ENCODE assay signal across 16 cellular contexts in the genomic region with DNA sequence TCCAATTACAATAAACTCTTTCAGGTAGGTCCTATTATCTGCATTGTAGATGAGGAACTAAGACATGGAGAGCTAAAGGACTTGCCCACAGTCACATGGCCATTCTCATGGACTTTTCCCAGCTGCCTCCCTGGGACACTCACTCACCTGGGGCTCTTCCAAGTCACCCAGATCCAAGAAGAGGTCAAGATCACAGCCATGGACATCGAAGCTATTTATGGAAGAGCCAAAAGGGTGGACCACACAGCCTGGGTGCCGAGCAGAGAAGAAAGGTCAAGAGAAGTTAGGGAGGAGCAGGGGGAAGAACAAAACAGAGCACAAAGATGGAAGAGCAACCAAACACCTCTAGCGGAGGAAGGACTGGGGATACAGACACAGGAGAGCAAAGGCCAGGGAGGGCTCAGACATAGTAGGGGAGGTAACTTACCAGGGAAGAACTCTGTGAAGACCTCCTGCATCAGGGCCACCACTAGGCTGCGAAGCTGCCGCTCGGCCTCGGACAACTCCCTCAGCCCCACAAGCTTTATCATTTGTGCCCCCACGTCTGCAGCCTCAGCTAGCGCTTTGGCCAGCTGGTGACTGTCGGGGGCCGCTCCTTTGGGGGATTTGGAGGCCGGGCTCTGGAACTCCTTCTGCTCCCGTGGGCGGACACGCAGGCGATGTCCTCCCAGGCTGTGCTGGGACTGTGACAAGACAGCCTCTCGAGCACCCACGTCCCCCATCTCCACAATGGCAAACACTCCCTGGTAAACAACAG.
"Had no signal": no experiment of that assay in that cellular context is flagged by ENCODE, and none has a peak within 500 bp of the region (broad histone marks: within the 10 kb centered on the region; RNA-seq: fewer than 3 reads in every experiment).

No MANE protein-coding gene starts in this region.

- DNase-seq: activated CD4-positive, alpha-beta memory T cell treated with anti-CD3 and anti-CD28 coated beads for 36 hours; activated naive CD4-positive, alpha-beta T cell; activated T-cell treated with anti-CD3 and anti-CD28 coated beads for 4 hours; amniotic stem cell; dorsolateral prefrontal cortex; kidney glomerular epithelial cell; stimulated activated CD4-positive, alpha-beta T cell treated with anti-CD3 and anti-CD28 coated beads, Interleukin-4, amount 100 ng/mL, for 24 hours; SW 1271 had no signal

- H3K4me1 Mint-ChIP-seq: activated T-helper 17 cell treated with anti-CD3 and anti-CD28 coated beads, Interleukin-2, amount 50 U/mL, for 72 hours; neural crest cell; stimulated activated memory B cell treated with anti-CD40 and anti-IgM and Interleukin-4, amounts not matched to agents 10 μg/mL and 1 μg/mL and 100 μg/mL, for 72 hours had no signal

- H3K9me3 Mint-ChIP-seq: activated CD4-positive, alpha-beta memory T cell treated with anti-CD3 and anti-CD28 coated beads for 36 hours; activated T-helper 17 cell treated with anti-CD3 and anti-CD28 coated beads, Interleukin-2, amount 50 U/mL, for 72 hours; memory B cell; neural crest cell; stimulated activated memory B cell treated with anti-CD40 and anti-IgM and Interleukin-4, amounts not matched to agents 10 μg/mL and 1 μg/mL and 100 μg/mL, for 72 hours had no signal

- H3K9me3 ChIP-seq: heart left ventricle had no signal

- H3K27ac ChIP-seq: cardiac muscle cell, heart left ventricle had no signal

- H3K4me3 ChIP-seq: cardiac muscle cell, dorsolateral prefrontal cortex, heart left ventricle, smooth muscle cell had no signal

- H3K4me3 Mint-ChIP-seq: activated CD4-positive, alpha-beta memory T cell treated with anti-CD3 and anti-CD28 coated beads for 36 hours; activated T-helper 17 cell treated with anti-CD3 and anti-CD28 coated beads, Interleukin-2, amount 50 U/mL, for 72 hours; memory B cell; neural crest cell; stimulated activated memory B cell treated with anti-CD40 and anti-IgM and Interleukin-4, amounts not matched to agents 10 μg/mL and 1 μg/mL and 100 μg/mL, for 72 hours had no signal

- H3K27me3 Mint-ChIP-seq: activated CD4-positive, alpha-beta memory T cell treated with anti-CD3 and anti-CD28 coated beads for 36 hours; activated T-helper 17 cell treated with anti-CD3 and anti-CD28 coated beads, Interleukin-2, amount 50 U/mL, for 72 hours; memory B cell; stimulated activated memory B cell treated with anti-CD40 and anti-IgM and Interleukin-4, amounts not matched to agents 10 μg/mL and 1 μg/mL and 100 μg/mL, for 72 hours had no signal

- ATAC-seq: activated T-helper 17 cell treated with anti-CD3 and anti-CD28 coated beads, Interleukin-2, amount 50 U/mL, for 72 hours; heart left ventricle; sciatic nerve; stimulated activated memory B cell treated with anti-CD40 and anti-IgM and Interleukin-4, amounts not matched to agents 10 μg/mL and 1 μg/mL and 100 μg/mL, for 72 hours had no signal

- H3K27ac Mint-ChIP-seq: activated CD4-positive, alpha-beta memory T cell treated with anti-CD3 and anti-CD28 coated beads for 36 hours; activated T-helper 17 cell treated with anti-CD3 and anti-CD28 coated beads, Interleukin-2, amount 50 U/mL, for 72 hours; memory B cell; stimulated activated memory B cell treated with anti-CD40 and anti-IgM and Interleukin-4, amounts not matched to agents 10 μg/mL and 1 μg/mL and 100 μg/mL, for 72 hours had no signal
